In the genomic region with DNA sequence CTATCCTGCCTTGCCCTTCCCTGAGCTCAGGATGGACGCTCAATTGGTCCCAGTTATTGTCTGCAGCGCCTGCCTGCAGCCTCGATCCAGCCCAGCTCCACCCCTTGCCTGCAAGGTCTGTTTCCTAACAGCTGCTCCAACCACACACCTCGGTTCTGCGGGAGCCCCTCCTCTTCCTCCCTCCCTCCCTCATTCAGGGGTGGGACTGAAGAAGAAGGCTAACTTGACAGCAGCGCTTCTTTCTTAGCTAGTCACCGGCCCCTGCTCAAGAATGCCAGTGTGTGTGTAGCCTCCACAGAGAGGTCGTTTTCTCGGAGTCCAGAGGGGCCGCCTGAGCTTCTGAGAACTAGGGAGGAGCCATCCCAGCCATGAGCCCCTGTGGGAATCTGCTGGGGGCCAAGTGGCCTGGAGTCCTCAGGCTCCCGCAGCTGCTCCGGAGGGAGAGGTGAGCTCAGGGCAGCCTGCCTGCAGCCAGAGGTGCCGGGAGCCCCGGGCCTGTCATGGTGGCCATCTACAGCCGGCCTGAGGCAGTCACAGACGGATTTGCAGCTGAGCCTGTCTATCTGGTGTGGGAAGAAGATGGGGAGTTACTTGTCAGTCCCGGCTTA, we compare ENCODE assay signal across 9 cellular contexts. TPM values are rescaled to one million over a fixed set of nuclear protein-coding genes. Genes with fewer than 3 reads are reported as not detected.
DNase-seq lines count a peak whose midpoint lies in the region; ATAC-seq and TF ChIP-seq lines count a peak whose summit lies in the region.
"Had no signal": no experiment of that assay in that cellular context is flagged by ENCODE, and none has a peak within 500 bp of the region (broad histone marks: within the 10 kb centered on the region; RNA-seq: fewer than 3 reads in every experiment).

No MANE protein-coding gene starts in this region.

- 12 to 17% methylated on average over 4 to 6 of the region's 17 CpGs for WGBS in esophagus squamous epithelium, 2 donors

- no peaks in the 10 kb centered on the region for H3K9me3 Mint-ChIP-seq in naive B cell

- H3K4me3 ChIP-seq in esophagus squamous epithelium = peak overlapping the region; percentile 68 to 74 (median 70)

- peak overlapping the region; percentile 89 to 93 (median 90) for H3K27ac ChIP-seq in esophagus squamous epithelium

- intact Hi-C loops in esophagus squamous epithelium (cut with DNase I) = no loop called here

- no peaks in the 10 kb centered on the region for H3K27me3 Mint-ChIP-seq in naive B cell

- H3K4me3 Mint-ChIP-seq in naive B cell = peak overlapping the region in 3 of 8 donors; percentile 61 to 83 (median 71)

- no peaks in the 10 kb centered on the region for H3K27me3 ChIP-seq in esophagus squamous epithelium

- ATAC-seq in naive B cell (ENCODE audit: low read depth in 2 of 2) (peak; percentile 57 to 83), GM18511 (IDR thresholded peaks at IDR 0.05; ENCODE audit: unreplicated experiment) (no peak), GM21737 (IDR thresholded peaks at IDR 0.05; ENCODE audit: unreplicated experiment) (no peak)
- ATAC-seq: Panc1 had no signal

- peak; percentile 95 for DNase-seq in GM03348 (ENCODE audit: low spot score)
- peak; percentile 31 for DNase-seq in OCI-M1 (lab: John Stamatoyannopoulos, UW)
- DNase-seq in activated T-helper 1 cell treated with anti-CD3 and anti-CD28 coated beads, Interleukin-2, amount 50 U/mL, for 16 hours (ENCODE audit: low read depth in 1 of 2, low spot score in 1 of 2) = peak; percentile 21 to 37
- no peak for DNase-seq in esophagus squamous epithelium (lab: John Stamatoyannopoulos, UW)
- peak; percentile 23 for DNase-seq in naive B cell
- peak; percentile 12 to 20 for DNase-seq in stimulated activated CD8-positive, alpha-beta memory T cell treated with anti-CD3 and anti-CD28 coated beads, Interleukin-4, amount 100 ng/mL, for 4 hours (ENCODE audit: low read depth in 2 of 2, low spot score in 1 of 2)

- peak in 2 of 4 donors; percentile 66 to 86 for TF ChIP-seq POLR2A in esophagus squamous epithelium (IDR thresholded peaks at IDR 0.05)

- no peak for TF ChIP-seq CTCF in esophagus squamous epithelium (IDR thresholded peaks at IDR 0.05)

- H3K9me3 ChIP-seq in esophagus squamous epithelium = no peaks in the 10 kb centered on the region

- H3K4me1 Mint-ChIP-seq in naive B cell = peaks cover 7 to 12% (median 10%) of the 10 kb centered on the region in 3 donors

- H3K36me3 Mint-ChIP-seq in naive B cell = no peaks in the 10 kb centered on the region

- peaks cover 16 to 79% (median 20%) of the 10 kb centered on the region in 3 donors for H3K4me1 ChIP-seq in esophagus squamous epithelium

- peak overlapping the region in 2 of 6 donors; percentile 60 to 76 for H3K27ac Mint-ChIP-seq in naive B cell

- no peaks in the 10 kb centered on the region for H3K36me3 ChIP-seq in esophagus squamous epithelium

RNA-seq across cellular contexts. Expression of gene LIMK2, which starts 36.1 kb away (rescaled TPM):
- total RNA-seq in esophagus squamous epithelium = 100 to 1,000 TPM in 2 of 4 donors, 10 to 100 TPM in 2; 61.8 to 134 (median 109) TPM
- polyA plus RNA-seq in naive B cell (ENCODE audit: low read depth in 6 of 6) = 10 to 100 TPM in 1 of 6 donors, 1 to 10 TPM in 5; 5.6 to 16.7 (median 9.2) TPM

RNA-seq across cellular contexts. Expression of gene PIK3IP1, which starts 44.0 kb away (rescaled TPM):
- 10 to 100 TPM in 3 of 4 donors, 1 to 10 TPM in 1; 7.0 to 53.0 (median 19.2) TPM for total RNA-seq in esophagus squamous epithelium
- polyA plus RNA-seq in naive B cell (ENCODE audit: low read depth in 6 of 6) = 100 to 1,000 TPM; 107 to 235 (median 181) TPM

Comparison
In these comparisons a context has a peak if more than half of its experiments do, and no peak if none do; other contexts are left out.
1. ATAC-seq: peak in naive B cell (2 of 2); none in GM18511 (single experiment) and GM21737 (single experiment).